In the genomic region with DNA sequence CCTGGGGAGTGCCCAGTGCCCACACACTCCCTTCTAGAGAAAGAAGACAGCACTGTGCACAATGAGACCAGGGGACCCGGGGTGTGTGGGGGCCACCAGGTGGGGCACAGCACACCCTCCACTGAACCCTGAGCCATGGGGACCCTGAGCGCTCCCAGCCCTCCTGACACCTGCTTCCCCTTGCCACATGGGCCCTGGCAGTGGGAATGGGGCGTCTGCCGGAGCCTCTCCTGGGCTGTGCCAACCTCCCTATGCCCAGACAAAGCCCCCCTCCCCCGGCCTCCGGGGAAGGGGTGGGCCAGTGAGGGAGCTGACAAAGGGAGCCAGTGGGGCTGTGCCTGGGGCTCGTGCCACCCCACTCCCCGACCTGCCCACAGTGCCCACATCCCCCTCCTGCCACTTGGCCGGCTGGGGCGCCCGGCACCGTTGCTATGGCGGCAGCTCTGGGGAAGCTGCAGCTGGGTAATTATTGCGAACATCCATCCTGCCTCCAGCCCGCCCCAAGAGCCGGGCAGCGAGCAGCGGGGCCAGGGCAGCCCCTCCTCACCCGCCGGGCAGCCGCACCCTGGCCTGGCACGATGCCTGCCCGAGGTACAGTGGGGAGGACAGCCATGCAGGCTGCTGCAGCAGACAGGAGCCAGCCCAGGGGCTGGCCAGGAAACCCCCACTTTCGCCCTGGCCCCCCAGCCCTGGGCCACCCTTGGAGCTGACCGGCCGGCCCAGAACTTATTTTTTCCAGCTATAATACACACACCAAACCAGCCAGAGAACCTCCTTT, we compare ENCODE assay signal across 9 cellular contexts. TPM values are rescaled to one million over a fixed set of nuclear protein-coding genes. Genes with fewer than 3 reads are reported as not detected.
A peak's percentile ranks its signal among the peaks of the same experiment; 100 is the strongest.
DNase-seq lines count a peak whose midpoint lies in the region; ATAC-seq and TF ChIP-seq lines count a peak whose summit lies in the region.
"Had no signal": no experiment of that assay in that cellular context is flagged by ENCODE, and none has a peak within 500 bp of the region (broad histone marks: within the 10 kb centered on the region; RNA-seq: fewer than 3 reads in every experiment).

No MANE protein-coding gene starts in this region.

- H3K4me1 Mint-ChIP-seq in CD8-positive, alpha-beta memory T cell, result peaks cover 0 to 10% (median 0%) of the 10 kb centered on the region in 3 donors
- peaks cover 19 to 36% of the 10 kb centered on the region in 2 donors for H3K4me1 Mint-ChIP-seq in stimulated activated naive B cell treated with anti-CD40 and anti-IgM and Interleukin-4, amounts not matched to agents 10 μg/mL and 1 μg/mL and 100 μg/mL, for 72 hours

- CTCF ChIA-PET in CD8-positive, alpha-beta memory T cell (lab: Charles Lee), result interaction anchor here (1.4 kb wide), 1 partner anchor 25 kb away, joined by 3 read pairs; no protein-coding TSS in a partner anchor
- CTCF ChIA-PET in HCT116 (lab: Charles Lee), result interaction anchor here (0.6 to 1.2 kb wide), 3 partner anchors 103 to 151 kb away, joined by 3 read pairs; no protein-coding TSS in a partner anchor

- no peaks in the 10 kb centered on the region for H3K79me2 ChIP-seq in HCT116 (ENCODE audit: insufficient read depth, low read length)

- POLR2A ChIA-PET in CD8-positive, alpha-beta memory T cell (lab: Charles Lee), result no interaction called here
- POLR2A ChIA-PET in HCT116 (lab: Charles Lee), result interaction anchor here (0.9 kb wide), 1 partner anchor 10 kb away, joined by 3 read pairs; no protein-coding TSS in a partner anchor

- H3K36me3 Mint-ChIP-seq in CD8-positive, alpha-beta memory T cell, result no peaks in the 10 kb centered on the region
- no peaks in the 10 kb centered on the region for H3K36me3 Mint-ChIP-seq in stimulated activated naive B cell treated with anti-CD40 and anti-IgM and Interleukin-4, amounts not matched to agents 10 μg/mL and 1 μg/mL and 100 μg/mL, for 72 hours

- H3K4me3 ChIP-seq in CD8-positive, alpha-beta memory T cell (ENCODE audit: low read length), result no peak overlapping the region
- peak overlapping the region in 1 of 2 experiments; percentile 26; a peak in 1 of 4 replicates for H3K4me3 ChIP-seq in HCT116 (replicated peaks in 1 of 2; ENCODE audit: low read depth in 1 of 2, low read length in 2 of 2)
- H3K4me3 ChIP-seq: upper lobe of left lung had no signal

- RAD21 ChIA-PET in HCT116 (lab: Charles Lee; ENCODE audit: low non-redundant PET in 1 of 2, low total read pairs in 2 of 2, uncharacterized antibody in 2 of 2, unreplicated experiment in 2 of 2), result no interaction called here

- H3K27me3 Mint-ChIP-seq in CD8-positive, alpha-beta memory T cell, result peaks cover 0 to 4% of the 10 kb centered on the region in 2 donors
- H3K27me3 Mint-ChIP-seq in stimulated activated naive B cell treated with anti-CD40 and anti-IgM and Interleukin-4, amounts not matched to agents 10 μg/mL and 1 μg/mL and 100 μg/mL, for 72 hours, result peaks cover 0 to 10% of the 10 kb centered on the region in 2 donors

- peak overlapping the region; percentile 38 for H3K27ac ChIP-seq in CD8-positive, alpha-beta memory T cell (ENCODE audit: low read depth, low read length)
- peak overlapping the region; percentile 70 for H3K27ac ChIP-seq in HCT116 (ENCODE audit: low read depth, low read length)
- H3K27ac ChIP-seq: upper lobe of left lung had no signal

- no peak overlapping the region for H2AFZ ChIP-seq in HCT116 (ENCODE audit: low read depth, low read length, poor library complexity, severe bottlenecking)

- BruUV-seq in HCT116 (replicated peaks; lab: Mats Ljungman, UMichigan), result no TSS peak

- H3K4me2 ChIP-seq in HCT116 (ENCODE audit: low read length), result peak overlapping the region; percentile 69

- H3K9me2 ChIP-seq in HCT116 (ENCODE audit: insufficient read depth), result no peaks in the 10 kb centered on the region

- no peak overlapping the region for H3K27ac Mint-ChIP-seq in CD8-positive, alpha-beta memory T cell
- peak overlapping the region; percentile 92 for H3K27ac Mint-ChIP-seq in stimulated activated naive B cell treated with anti-CD40 and anti-IgM and Interleukin-4, amounts not matched to agents 10 μg/mL and 1 μg/mL and 100 μg/mL, for 72 hours

- no peaks in the 10 kb centered on the region for H3K36me3 ChIP-seq in CD8-positive, alpha-beta memory T cell (ENCODE audit: insufficient read depth, low read length)
- no peaks in the 10 kb centered on the region for H3K36me3 ChIP-seq in HCT116 (ENCODE audit: control insufficient read depth in 1 of 2, insufficient read depth in 2 of 2, low read length in 2 of 2)
- H3K36me3 ChIP-seq: upper lobe of left lung had no signal

- peak overlapping the region; percentile 49 for H3K9ac ChIP-seq in HCT116 (ENCODE audit: low read length)

- H3K9me3 ChIP-seq in CD8-positive, alpha-beta memory T cell (ENCODE audit: low read length), result no peaks in the 10 kb centered on the region
- H3K9me3 ChIP-seq in HCT116 (ENCODE audit: control insufficient read depth in 1 of 2, insufficient read depth in 1 of 2, low read depth in 1 of 2, low read length in 2 of 2), result no peaks in the 10 kb centered on the region
- H3K9me3 ChIP-seq: upper lobe of left lung had no signal

- TF ChIP-seq CTCF in HCT116 (IDR thresholded peaks at IDR 0.05 in 2 of 3, conservative IDR thresholded peaks at IDR 0.05 in 1 of 3; ENCODE audit: borderline replicate concordance in 1 of 3, insufficient read depth in 1 of 3, low read depth in 2 of 3, low read length in 2 of 3), result no peak

- peak; percentile 15 for ATAC-seq in HCT116
- ATAC-seq in stimulated activated naive B cell treated with anti-CD40 and anti-IgM and Interleukin-4, amounts not matched to agents 10 μg/mL and 1 μg/mL and 100 μg/mL, for 72 hours (replicated peaks), result peak; percentile 55 to 63

- H3K9me3 Mint-ChIP-seq in CD8-positive, alpha-beta memory T cell, result no peaks in the 10 kb centered on the region
- no peaks in the 10 kb centered on the region for H3K9me3 Mint-ChIP-seq in stimulated activated naive B cell treated with anti-CD40 and anti-IgM and Interleukin-4, amounts not matched to agents 10 μg/mL and 1 μg/mL and 100 μg/mL, for 72 hours

- no peaks in the 10 kb centered on the region for H4K20me1 ChIP-seq in HCT116 (ENCODE audit: insufficient read depth)

- peak overlapping the region in 1 of 7 donors; percentile 17 for H3K4me3 Mint-ChIP-seq in CD8-positive, alpha-beta memory T cell
- H3K4me3 Mint-ChIP-seq in stimulated activated naive B cell treated with anti-CD40 and anti-IgM and Interleukin-4, amounts not matched to agents 10 μg/mL and 1 μg/mL and 100 μg/mL, for 72 hours, result peak overlapping the region; percentile 82 to 84

- no peak for TF ChIP-seq POLR2A in HCT116 (IDR thresholded peaks at IDR 0.05; ENCODE audit: borderline replicate concordance, extremely low read depth, insufficient read depth, insufficient read length)

- intact Hi-C loops in HCT116 (cut with micrococcal nuclease), result no loop called here

- DNase-seq in CD8-positive, alpha-beta memory T cell, result peak in 2 of 5 donors; percentile 9 to 11
- DNase-seq in HCT116 (ENCODE audit: low read depth, low spot score) (no peak), NCI-H69 (lab: John Stamatoyannopoulos, UW) (peak; percentile 98), glomerular visceral epithelial cell (ENCODE audit: extremely low spot score) (peak; percentile 29), ureter (ENCODE audit: low spot score) (no peak), iPS-NIHi11 (ENCODE audit: low spot score) (no peak), AG08395 (ENCODE audit: low spot score) (no peak)
- DNase-seq in stimulated activated naive B cell treated with anti-CD40 and anti-IgM and Interleukin-4, amounts not matched to agents 10 μg/mL and 1 μg/mL and 100 μg/mL, for 72 hours, result no peak

- no peaks in the 10 kb centered on the region for H3K27me3 ChIP-seq in CD8-positive, alpha-beta memory T cell (ENCODE audit: insufficient read depth, low read length, poor library complexity, severe bottlenecking)
- no peaks in the 10 kb centered on the region for H3K27me3 ChIP-seq in HCT116 (ENCODE audit: insufficient read depth, low read length)

- H3K4me1 ChIP-seq in CD8-positive, alpha-beta memory T cell (ENCODE audit: insufficient read depth, low read length), result peaks cover 7% of the 10 kb centered on the region
- peaks cover 25 to 34% of the 10 kb centered on the region in 2 experiments for H3K4me1 ChIP-seq in HCT116 (ENCODE audit: control insufficient read depth in 1 of 2, insufficient read depth in 2 of 2, low read length in 2 of 2)

- TF ChIP-seq RAD21 in HCT116 (IDR thresholded peaks at IDR 0.05; ENCODE audit: low read depth), result no peak

TF ChIP-seq in HCT116, 20 proteins besides CTCF, POLR2A, EP300 and RAD21 (continues in another document):
- no peak for TF ChIP-seq EZH2phosphoT487 (IDR thresholded peaks at IDR 0.05; ENCODE audit: borderline replicate concordance)
- TF ChIP-seq SRF (IDR thresholded peaks at IDR 0.05; ENCODE audit: low read depth), result no peak
- no peak for TF ChIP-seq JUND (IDR thresholded peaks at IDR 0.05)
- no peak for TF ChIP-seq SIN3A (IDR thresholded peaks at IDR 0.05; ENCODE audit: low read depth)
- TF ChIP-seq ELF1 (IDR thresholded peaks at IDR 0.05; ENCODE audit: borderline replicate concordance, low read depth), result no peak
- TF ChIP-seq, protein P1, sequence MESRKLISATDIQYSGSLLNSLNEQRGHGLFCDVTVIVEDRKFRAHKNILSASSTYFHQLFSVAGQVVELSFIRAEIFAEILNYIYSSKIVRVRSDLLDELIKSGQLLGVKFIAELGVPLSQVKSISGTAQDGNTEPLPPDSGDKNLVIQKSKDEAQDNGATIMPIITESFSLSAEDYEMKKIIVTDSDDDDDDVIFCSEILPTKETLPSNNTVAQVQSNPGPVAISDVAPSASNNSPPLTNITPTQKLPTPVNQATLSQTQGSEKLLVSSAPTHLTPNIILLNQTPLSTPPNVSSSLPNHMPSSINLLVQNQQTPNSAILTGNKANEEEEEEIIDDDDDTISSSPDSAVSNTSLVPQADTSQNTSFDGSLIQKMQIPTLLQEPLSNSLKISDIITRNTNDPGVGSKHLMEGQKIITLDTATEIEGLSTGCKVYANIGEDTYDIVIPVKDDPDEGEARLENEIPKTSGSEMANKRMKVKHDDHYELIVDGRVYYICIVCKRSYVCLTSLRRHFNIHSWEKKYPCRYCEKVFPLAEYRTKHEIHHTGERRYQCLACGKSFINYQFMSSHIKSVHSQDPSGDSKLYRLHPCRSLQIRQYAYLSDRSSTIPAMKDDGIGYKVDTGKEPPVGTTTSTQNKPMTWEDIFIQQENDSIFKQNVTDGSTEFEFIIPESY (IDR thresholded peaks at IDR 0.05; ENCODE audit: extremely low read depth, insufficient replicate concordance, low read length), result no peak
- TF ChIP-seq POLR2AphosphoS5 (IDR thresholded peaks at IDR 0.05; ENCODE audit: low read depth, low read length), result no peak
- TF ChIP-seq TCF7L2 (IDR thresholded peaks at IDR 0.05; ENCODE audit: borderline replicate concordance, extremely low read depth, insufficient read depth, insufficient read length), result no peak
- TF ChIP-seq ZNF274 (IDR thresholded peaks at IDR 0.05; ENCODE audit: low read depth, low read length), result no peak

RNA-seq across cellular contexts. Expression of a gene that starts 41.9 kb away (rescaled TPM):
- total RNA-seq in CD8-positive, alpha-beta memory T cell, result 10 to 100 TPM; 15.8 to 19.8 TPM
- polyA plus RNA-seq in CD8-positive, alpha-beta memory T cell, result 15.4 TPM
- 5.9 TPM for total RNA-seq in HCT116 (2021; ENCODE audit: unreplicated experiment)
- polyA plus RNA-seq in HCT116 (2012), result 3.8 and 5.6 TPM in 2 replicates
- total RNA-seq in ureter, result 40.7 TPM

RNA-seq across cellular contexts. Expression of a gene that starts 46.7 kb away (rescaled TPM):
- total RNA-seq in CD8-positive, alpha-beta memory T cell, result not detected
- not detected for polyA plus RNA-seq in CD8-positive, alpha-beta memory T cell
- not detected for total RNA-seq in HCT116 (2021; ENCODE audit: unreplicated experiment)
- polyA plus RNA-seq in HCT116 (2012), result not detected in 2 replicates
- total RNA-seq in ureter, result 0.49 TPM

Comparison
In these comparisons a context has a peak if more than half of its experiments do, and no peak if none do; other contexts are left out.
1. DNase-seq: peak in NCI-H69 (single experiment) and glomerular visceral epithelial cell (single experiment); none in HCT116 (single experiment), stimulated activated naive B cell treated with anti-CD40 and anti-IgM and Interleukin-4, amounts not matched to agents 10 μg/mL and 1 μg/mL and 100 μg/mL, for 72 hours (single experiment), ureter (single experiment), iPS-NIHi11 (single experiment) and AG08395 (single experiment).